ENCODE assay signal across 13 cellular contexts in genomic region chr17:1040216-1040600, GRCh38. TPM values are rescaled to one million over a fixed set of nuclear protein-coding genes. Genes with fewer than 3 reads are reported as not detected.
DNase-seq lines count a peak whose midpoint lies in the region; ATAC-seq and TF ChIP-seq lines count a peak whose summit lies in the region.
"Had no signal": no experiment of that assay in that cellular context is flagged by ENCODE, and none has a peak within 500 bp of the region (broad histone marks: within the 10 kb centered on the region; RNA-seq: fewer than 3 reads in every experiment).

No MANE protein-coding gene starts in this region.

- H3K27ac Mint-ChIP-seq in CD14-positive monocyte = peak overlapping the region; percentile 92 to 96 (median 93)
- H3K27ac Mint-ChIP-seq in dendritic cell treated with granulocyte-macrophage colony-stimulating factor and Interleukin-4, amounts not matched to agents 40 ng/mL and 50 ng/mL, for 4 days = peak overlapping the region; percentile 97
- H3K27ac Mint-ChIP-seq: activated CD4-positive, alpha-beta memory T cell treated with anti-CD3 and anti-CD28 coated beads, Interleukin-2, amount 10 ng/mL, durations not matched to agents 7 days and 5 days had no signal

- no peak for TF ChIP-seq POLR2A in erythroblast (IDR thresholded peaks at IDR 0.05; ENCODE audit: low read length)

- H3K4me1 Mint-ChIP-seq in CD14-positive monocyte = peaks cover 27% of the 10 kb centered on the region
- peaks cover 88% of the 10 kb centered on the region for H3K4me1 Mint-ChIP-seq in dendritic cell treated with granulocyte-macrophage colony-stimulating factor and Interleukin-4, amounts not matched to agents 40 ng/mL and 50 ng/mL, for 4 days (ENCODE audit: low read depth)
- H3K4me1 Mint-ChIP-seq: activated CD4-positive, alpha-beta memory T cell treated with anti-CD3 and anti-CD28 coated beads, Interleukin-2, amount 10 ng/mL, durations not matched to agents 7 days and 5 days had no signal

- ATAC-seq in sciatic nerve = peak; percentile 86
- ATAC-seq: HCT116, SK-N-SH treated with all-trans-retinoic acid at 6 μM for 48 hours had no signal

- peaks cover 0 to 2% (median 0%) of the 10 kb centered on the region in 3 donors for H3K27me3 Mint-ChIP-seq in CD14-positive monocyte (ENCODE audit: low read depth in 3 of 3)
- H3K27me3 Mint-ChIP-seq in dendritic cell treated with granulocyte-macrophage colony-stimulating factor and Interleukin-4, amounts not matched to agents 40 ng/mL and 50 ng/mL, for 4 days = no peaks in the 10 kb centered on the region
- H3K27me3 Mint-ChIP-seq: activated CD4-positive, alpha-beta memory T cell treated with anti-CD3 and anti-CD28 coated beads, Interleukin-2, amount 10 ng/mL, durations not matched to agents 7 days and 5 days had no signal

- peak overlapping the region; percentile 77 to 91 for H3K4me3 Mint-ChIP-seq in CD14-positive monocyte
- peak overlapping the region; percentile 75 for H3K4me3 Mint-ChIP-seq in dendritic cell treated with granulocyte-macrophage colony-stimulating factor and Interleukin-4, amounts not matched to agents 40 ng/mL and 50 ng/mL, for 4 days
- H3K4me3 Mint-ChIP-seq: activated CD4-positive, alpha-beta memory T cell treated with anti-CD3 and anti-CD28 coated beads, Interleukin-2, amount 10 ng/mL, durations not matched to agents 7 days and 5 days had no signal

- peaks cover 29 to 45% of the 10 kb centered on the region in 2 donors for H3K36me3 Mint-ChIP-seq in CD14-positive monocyte
- peaks cover 100% of the 10 kb centered on the region for H3K36me3 Mint-ChIP-seq in dendritic cell treated with granulocyte-macrophage colony-stimulating factor and Interleukin-4, amounts not matched to agents 40 ng/mL and 50 ng/mL, for 4 days (ENCODE audit: low read depth)

- TF ChIP-seq CTCF in CD14-positive monocyte (IDR thresholded peaks at IDR 0.05) = no peak

- peaks cover 0 to 3% (median 0%) of the 10 kb centered on the region in 7 donors for H3K9me3 Mint-ChIP-seq in CD14-positive monocyte
- no peaks in the 10 kb centered on the region for H3K9me3 Mint-ChIP-seq in dendritic cell treated with granulocyte-macrophage colony-stimulating factor and Interleukin-4, amounts not matched to agents 40 ng/mL and 50 ng/mL, for 4 days

- no peak for DNase-seq in CD14-positive monocyte (ENCODE audit: low spot score)
- peak; percentile 64 for DNase-seq in left kidney (ENCODE audit: low read depth, low spot score)
- DNase-seq in sciatic nerve (ENCODE audit: low spot score) = peak; percentile 81
- no peak for DNase-seq in dermis blood vessel endothelial cell
- no peak for DNase-seq in 8988T
- no peak for DNase-seq in NCI-H82 treated with DMSO at 0.1 percent for 48 hours (lab: John Stamatoyannopoulos, UW; ENCODE audit: unreplicated experiment)
- DNase-seq in erythroblast (lab: John Stamatoyannopoulos, UW) = no peak
- DNase-seq: activated CD4-positive, alpha-beta memory T cell treated with anti-CD3 and anti-CD28 coated beads, Interleukin-2, amount 10 ng/mL, durations not matched to agents 7 days and 5 days; BE2C; NCI-H510A treated with DMSO at 0.1 percent for 48 hours had no signal

- intact Hi-C loops in CD14-positive monocyte (cut with micrococcal nuclease) = no loop called here
- intact Hi-C loops in dendritic cell treated with granulocyte-macrophage colony-stimulating factor and Interleukin-4, amounts not matched to agents 40 ng/mL and 50 ng/mL, for 4 days (cut with micrococcal nuclease) = no loop called here
- intact Hi-C loops in sciatic nerve (cut with DNase I) = no loop called here

RNA-seq across cellular contexts. Expression of gene TIMM22, which starts 43.3 kb away (rescaled TPM):
- polyA plus RNA-seq in CD14-positive monocyte = 10 to 100 TPM; 13.1 to 13.6 TPM
- total RNA-seq in sciatic nerve = 9.3 TPM
- total RNA-seq in dermis blood vessel endothelial cell = 22.3 and 22.4 TPM in 2 replicates

Comparison
In these comparisons a context has a peak if more than half of its experiments do, and no peak if none do; other contexts are left out.
1. DNase-seq: peak in left kidney (single experiment) and sciatic nerve (single experiment); none in CD14-positive monocyte (single experiment), dermis blood vessel endothelial cell (single experiment), 8988T (single experiment), NCI-H82 treated with DMSO at 0.1 percent for 48 hours (single experiment) and erythroblast (0 of 2).